In genomic region chr1:32964461-32965250, GRCh38 we compare ENCODE assay signal across 8 cellular contexts. TPM values are rescaled to one million over a fixed set of nuclear protein-coding genes. Genes with fewer than 3 reads are reported as not detected.
A peak's percentile ranks its signal among the peaks of the same experiment; 100 is the strongest.
DNase-seq lines count a peak whose midpoint lies in the region; ATAC-seq, FAIRE-seq and TF ChIP-seq lines count a peak whose summit lies in the region.

TSS of gene RNF19B (minus strand) at chr1:32964809. CDS start at chr1:32964685, 124 bp downstream.

- peak; percentile 80 for ATAC-seq in GM19351 (IDR thresholded peaks at IDR 0.05; ENCODE audit: unreplicated experiment)
- ATAC-seq in HG03521 (IDR thresholded peaks at IDR 0.05; ENCODE audit: unreplicated experiment): peak; percentile 87
- ATAC-seq in HepG2: peak; percentile 95

- peak within 1 kb of the TSS; percentile 91 to 100 (median 95) for H3K4me3 ChIP-seq in BLaER1 treated with 17β-estradiol and CSF1 and Interleukin-3, amounts not matched to agents 10 nM and 100 nM
- peak within 1 kb of the TSS; percentile 87 to 97 (median 90) for H3K4me3 ChIP-seq in HepG2 (replicated peaks in 1 of 3; ENCODE audit: insufficient read depth in 1 of 3, low read depth in 2 of 3, low read length in 3 of 3)

- peaks cover 0 to 9% (median 0%) of the 10 kb centered on the region in 11 experiments; a peak in 1 of 22 replicates for H3K9me3 ChIP-seq in BLaER1 treated with 17β-estradiol and CSF1 and Interleukin-3, amounts not matched to agents 10 nM and 100 nM (replicated peaks in 1 of 11)
- H3K9me3 ChIP-seq in HepG2 (ENCODE audit: low read length): no peaks in the 10 kb centered on the region

- TF ChIP-seq EP300 in HepG2 (IDR thresholded peaks at IDR 0.05; ENCODE audit: low read depth in 2 of 2, low read length in 2 of 2) (no peak), HepG2 (CRISPR knock-in tag; IDR thresholded peaks at IDR 0.05; ENCODE audit: borderline replicate concordance) (no peak)

- H3K4me1 ChIP-seq in BLaER1 treated with 17β-estradiol and CSF1 and Interleukin-3, amounts not matched to agents 10 nM and 100 nM: peaks cover 34 to 71% (median 48%) of the 10 kb centered on the region in 10 experiments
- peaks cover 23% of the 10 kb centered on the region for H3K4me1 ChIP-seq in HepG2 (ENCODE audit: insufficient read depth, low read length)

- DNase-seq in NCI-H748 treated with DMSO at 0.1 percent for 48 hours (lab: John Stamatoyannopoulos, UW) (peak; percentile 81), HepG2 (ENCODE audit: low spot score) (peak; percentile 87)
- DNase-seq in activated CD4-positive, alpha-beta T cell treated with anti-CD3 and anti-CD28 coated beads, Interleukin-2, amount 50 U/mL, for 24 hours (ENCODE audit: low read depth in 1 of 2, low spot score in 1 of 2): peak; percentile 86 to 92
- peak; percentile 95 for DNase-seq in stimulated activated CD4-positive, alpha-beta T cell treated with anti-CD3 and anti-CD28 coated beads, Interleukin-4, amount 100 ng/mL, for 1 hour

- H3K36me3 Mint-ChIP-seq in dendritic cell treated with granulocyte-macrophage colony-stimulating factor and Interleukin-4, amounts not matched to agents 40 ng/mL and 50 ng/mL, for 4 days (ENCODE audit: low read depth): peaks cover 41% of the 10 kb centered on the region

- H3K9me3 Mint-ChIP-seq in dendritic cell treated with granulocyte-macrophage colony-stimulating factor and Interleukin-4, amounts not matched to agents 40 ng/mL and 50 ng/mL, for 4 days: no peaks in the 10 kb centered on the region

- no peaks in the 10 kb centered on the region for H3K27me3 Mint-ChIP-seq in dendritic cell treated with granulocyte-macrophage colony-stimulating factor and Interleukin-4, amounts not matched to agents 40 ng/mL and 50 ng/mL, for 4 days

- intact Hi-C loops in dendritic cell treated with granulocyte-macrophage colony-stimulating factor and Interleukin-4, amounts not matched to agents 40 ng/mL and 50 ng/mL, for 4 days (cut with micrococcal nuclease): loop anchor here (2.0 to 10.0 kb wide), 3 partner anchors 28 to 120 kb away; partner anchors contain the start of gene AZIN2
- intact Hi-C loops in HepG2 (cut with micrococcal nuclease; ENCODE audit: unreplicated experiment): no loop called here

- peak; percentile 36; the same call in 1 of the 2 replicates for TF ChIP-seq CTCF in HepG2 (CRISPR knock-in tag; IDR thresholded peaks at IDR 0.05)

- peaks cover 36% of the 10 kb centered on the region for H3K79me2 ChIP-seq in HepG2 (ENCODE audit: insufficient read depth, low read length)

- peak; percentile 95 to 98 for TF ChIP-seq POLR2A in HepG2 (IDR thresholded peaks at IDR 0.05; ENCODE audit: insufficient read depth in 1 of 2, low read depth in 2 of 2, low read length in 2 of 2)

- H3K4me1 Mint-ChIP-seq in dendritic cell treated with granulocyte-macrophage colony-stimulating factor and Interleukin-4, amounts not matched to agents 40 ng/mL and 50 ng/mL, for 4 days (ENCODE audit: low read depth): peaks cover 55% of the 10 kb centered on the region

- H3K36me3 ChIP-seq in BLaER1 treated with 17β-estradiol and CSF1 and Interleukin-3, amounts not matched to agents 10 nM and 100 nM: peaks cover 0 to 10% (median 0%) of the 10 kb centered on the region in 11 experiments; a peak in 7 of 22 replicates
- H3K36me3 ChIP-seq in HepG2 (replicated peaks in 1 of 2; ENCODE audit: control insufficient read depth in 1 of 2, insufficient read depth in 2 of 2, low read length in 2 of 2): no peaks in the 10 kb centered on the region

- H3K27ac Mint-ChIP-seq in dendritic cell treated with granulocyte-macrophage colony-stimulating factor and Interleukin-4, amounts not matched to agents 40 ng/mL and 50 ng/mL, for 4 days: peak within 1 kb of the TSS; percentile 88

- FAIRE-seq in HepG2 (lab: Jason Lieb, UNC): peak; percentile 61

- BruUV-seq in HepG2 (replicated peaks; lab: Mats Ljungman, UMichigan): no TSS peak

- H3K4me2 ChIP-seq in BLaER1 treated with 17β-estradiol and CSF1 and Interleukin-3, amounts not matched to agents 10 nM and 100 nM: peak within 1 kb of the TSS; percentile 87 to 100 (median 97)
- H3K4me2 ChIP-seq in HepG2 (ENCODE audit: low read depth, low read length): peak within 1 kb of the TSS; percentile 77

- 10% methylated on average over 7 of the region's 83 CpGs for WGBS in HepG2 (ENCODE audit: low lambda C conversion rate)

- CTCF ChIA-PET in HepG2 (lab: Yijun Ruan, JAX; ENCODE audit: low intra/inter-chr PET ratio, low total read pairs): no interaction called here

- peaks cover 26 to 46% (median 42%) of the 10 kb centered on the region in 11 experiments for H4K20me1 ChIP-seq in BLaER1 treated with 17β-estradiol and CSF1 and Interleukin-3, amounts not matched to agents 10 nM and 100 nM
- peaks cover 8% of the 10 kb centered on the region; the same call in 1 of the 2 replicates for H4K20me1 ChIP-seq in HepG2 (ENCODE audit: insufficient read depth, low read length)

- H2AFZ ChIP-seq in HepG2 (ENCODE audit: low read length): no peak within 1 kb of the TSS

- no peaks in the 10 kb centered on the region for H3K27me3 ChIP-seq in BLaER1 treated with 17β-estradiol and CSF1 and Interleukin-3, amounts not matched to agents 10 nM and 100 nM
- peaks cover 0 to 2% of the 10 kb centered on the region in 2 experiments; a peak in 1 of 5 replicates for H3K27me3 ChIP-seq in HepG2 (ENCODE audit: control insufficient read depth in 1 of 2, insufficient read depth in 2 of 2, low read length in 2 of 2)

- H3K4me3 Mint-ChIP-seq in dendritic cell treated with granulocyte-macrophage colony-stimulating factor and Interleukin-4, amounts not matched to agents 40 ng/mL and 50 ng/mL, for 4 days: peak within 1 kb of the TSS; percentile 93

- TF ChIP-seq RAD21 in HepG2 (CRISPR knock-in tag; IDR thresholded peaks at IDR 0.05): peak; percentile 64; the same call in 1 of the 2 replicates

- peak within 1 kb of the TSS; percentile 78 to 95 (median 92) for H3K27ac ChIP-seq in BLaER1 treated with 17β-estradiol and CSF1 and Interleukin-3, amounts not matched to agents 10 nM and 100 nM
- H3K27ac ChIP-seq in HepG2 (ENCODE audit: extremely low read length, insufficient read depth, low read length): peak within 1 kb of the TSS; percentile 76

- POLR2A ChIA-PET in HepG2 (lab: Yijun Ruan, JAX): interaction anchor here (0.6 to 2.8 kb wide), 24 partner anchors 8 to 169 kb away, joined by 3 to 26 read pairs (median 4); partner anchors contain the start of gene AZIN2

- in situ Hi-C loops in HepG2 (cut with HindIII; ENCODE audit: extremely low pct_ligation_motif_present, low pct_unique_long_range_greater_than_20kb): no loop called here

- peak within 1 kb of the TSS; percentile 89 to 97 (median 93) for H3K9ac ChIP-seq in BLaER1 treated with 17β-estradiol and CSF1 and Interleukin-3, amounts not matched to agents 10 nM and 100 nM
- peak within 1 kb of the TSS; percentile 77 for H3K9ac ChIP-seq in HepG2 (ENCODE audit: insufficient read depth, low read depth, low read length)

TF ChIP-seq in HepG2, 621 proteins besides CTCF, POLR2A, EP300 and RAD21 (continues in another document):
- TF ChIP-seq MXI1 (IDR thresholded peaks at IDR 0.05; ENCODE audit: borderline replicate concordance, low read depth, low read length) (peak; percentile 76; the same call in 1 of the 3 replicates), KDM2A (CRISPR knock-in tag; IDR thresholded peaks at IDR 0.05; ENCODE audit: borderline replicate concordance, low read depth) (peak; percentile 85), ADNP (CRISPR knock-in tag; IDR thresholded peaks at IDR 0.05) (no peak), TSC22D2 (CRISPR knock-in tag; IDR thresholded peaks at IDR 0.05; ENCODE audit: borderline replicate concordance) (no peak), ZBTB7B (CRISPR knock-in tag; IDR thresholded peaks at IDR 0.05) (no peak)
- TF ChIP-seq, protein P1, sequence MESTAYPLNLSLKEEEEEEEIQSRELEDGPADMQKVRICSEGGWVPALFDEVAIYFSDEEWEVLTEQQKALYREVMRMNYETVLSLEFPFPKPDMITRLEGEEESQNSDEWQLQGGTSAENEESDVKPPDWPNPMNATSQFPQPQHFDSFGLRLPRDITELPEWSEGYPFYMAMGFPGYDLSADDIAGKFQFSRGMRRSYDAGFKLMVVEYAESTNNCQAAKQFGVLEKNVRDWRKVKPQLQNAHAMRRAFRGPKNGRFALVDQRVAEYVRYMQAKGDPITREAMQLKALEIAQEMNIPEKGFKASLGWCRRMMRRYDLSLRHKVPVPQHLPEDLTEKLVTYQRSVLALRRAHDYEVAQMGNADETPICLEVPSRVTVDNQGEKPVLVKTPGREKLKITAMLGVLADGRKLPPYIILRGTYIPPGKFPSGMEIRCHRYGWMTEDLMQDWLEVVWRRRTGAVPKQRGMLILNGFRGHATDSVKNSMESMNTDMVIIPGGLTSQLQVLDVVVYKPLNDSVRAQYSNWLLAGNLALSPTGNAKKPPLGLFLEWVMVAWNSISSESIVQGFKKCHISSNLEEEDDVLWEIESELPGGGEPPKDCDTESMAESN (CRISPR knock-in tag; conservative IDR thresholded peaks at IDR 0.05): peak; percentile 60

RNA-seq across cellular contexts. Expression of gene RNF19B, which starts in this region (rescaled TPM):
- total RNA-seq in HepG2 (2016; rRNA removed; fragmentation: Illumina TruSeq; extraction: Trizol): 15.3 and 16.3 TPM in 2 replicates
- 14.7 and 15.7 TPM in 2 replicates for total RNA-seq in HepG2 (2016; cell fraction: cytosol; rRNA removed; fragmentation: Illumina TruSeq; extraction: Trizol; ENCODE audit: low read depth)
- 14.5 and 14.7 TPM in 2 replicates for total RNA-seq in HepG2 (2016; cell fraction: insoluble cytoplasmic fraction; rRNA removed; fragmentation: Illumina TruSeq; extraction: Trizol)
- 22.4 and 23.5 TPM in 2 replicates for total RNA-seq in HepG2 (2016; cell fraction: membrane; rRNA removed; fragmentation: Illumina TruSeq; extraction: Trizol)
- total RNA-seq in HepG2 (2016; cell fraction: nucleus; rRNA removed; fragmentation: Illumina TruSeq; extraction: Trizol): 7.6 and 10.7 TPM in 2 replicates
- 20.9 and 22.5 TPM in 2 replicates for polyA plus RNA-seq in HepG2 (2011; rRNA removed)
- polyA plus RNA-seq in HepG2 (2011; cell fraction: cytosol; rRNA removed): 20.2 and 22.7 TPM in 2 replicates
- 11.4 and 11.8 TPM in 2 replicates for polyA plus RNA-seq in HepG2 (2011; cell fraction: nucleus; rRNA removed)
- 10.1 and 14.4 TPM in 2 replicates for polyA plus RNA-seq in HepG2 (2012)
- polyA plus RNA-seq in HepG2 (2016; cell fraction: cytosol; fragmentation: Illumina TruSeq; extraction: Trizol; ENCODE audit: low read depth): 9.8 and 10.0 TPM in 2 replicates
- 17.6 and 20.6 TPM in 2 replicates for polyA plus RNA-seq in HepG2 (2016; cell fraction: insoluble cytoplasmic fraction; fragmentation: Illumina TruSeq; extraction: Trizol; ENCODE audit: low read depth)
- polyA plus RNA-seq in HepG2 (2016; cell fraction: membrane; fragmentation: Illumina TruSeq; extraction: Trizol; ENCODE audit: low read depth): 19.3 and 20.2 TPM in 2 replicates
- 13.4 and 15.4 TPM in 2 replicates for polyA plus RNA-seq in HepG2 (2016; cell fraction: nucleus; fragmentation: Illumina TruSeq; extraction: Trizol; ENCODE audit: insufficient read depth, low read depth)
- 14.9 and 40.6 TPM in 2 replicates for polyA minus RNA-seq in HepG2 (2011; rRNA and poly(A)+ RNA removed; ENCODE audit: low replicate concordance)
- polyA minus RNA-seq in HepG2 (2011; cell fraction: cytosol; rRNA and poly(A)+ RNA removed): 18.2 and 22.4 TPM in 2 replicates
- 13.1 and 17.9 TPM in 2 replicates for polyA minus RNA-seq in HepG2 (2011; cell fraction: nucleus; rRNA and poly(A)+ RNA removed)

Comparison
In these comparisons a context has a peak if more than half of its experiments do, and no peak if none do; other contexts are left out.
1. Peak in every context shown above with its lines: DNase-seq, ATAC-seq, H3K4me3 ChIP-seq and H3K27ac ChIP-seq.